2 cellular contexts compared by ENCODE assay signal in the genomic region with DNA sequence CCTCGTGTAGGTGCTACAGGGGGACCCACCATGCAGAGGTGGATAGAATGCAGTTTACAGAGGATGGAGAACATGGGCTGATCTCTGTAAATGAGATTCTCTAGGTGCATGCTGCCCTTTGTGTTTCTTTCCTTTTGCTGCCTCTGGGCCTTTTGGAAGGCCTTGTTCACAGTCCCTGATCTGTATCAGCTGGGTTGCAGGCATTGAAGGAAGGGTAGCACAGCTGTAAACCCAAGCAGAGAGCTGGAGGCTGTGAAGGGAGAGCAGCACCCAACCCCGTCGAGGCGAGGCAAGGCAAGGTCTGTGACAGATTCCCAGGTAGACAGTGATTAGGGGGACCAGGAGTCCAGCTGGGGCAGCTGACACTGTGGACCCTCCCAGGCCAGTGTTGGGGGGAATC.
TF ChIP-seq lines count a peak whose summit lies in the region.

No MANE protein-coding gene starts in this region.

TF ChIP-seq in GM23338, 12 proteins besides CTCF, POLR2A, EP300 and RAD21 (continues in another document):
- TF ChIP-seq POLR2AphosphoS5 (IDR thresholded peaks at IDR 0.05; ENCODE audit: low read depth): no peak
- TF ChIP-seq ZNF114 (CRISPR knock-in tag; IDR thresholded peaks at IDR 0.05): no peak
- TF ChIP-seq EZH2phosphoT487 (IDR thresholded peaks at IDR 0.05; ENCODE audit: unreplicated experiment): no peak
- no peak for TF ChIP-seq ZNF331 (CRISPR knock-in tag; IDR thresholded peaks at IDR 0.05; ENCODE audit: low read depth)
- no peak for TF ChIP-seq EZH2 (IDR thresholded peaks at IDR 0.05; ENCODE audit: low read depth, unreplicated experiment)
- TF ChIP-seq ZNF462 (CRISPR knock-in tag; IDR thresholded peaks at IDR 0.05): no peak
- no peak for TF ChIP-seq ETS1 (IDR thresholded peaks at IDR 0.05)
- TF ChIP-seq NANOG (IDR thresholded peaks at IDR 0.05; ENCODE audit: borderline replicate concordance): no peak
- no peak for TF ChIP-seq REST (IDR thresholded peaks at IDR 0.05; ENCODE audit: unreplicated experiment)
- TF ChIP-seq CREB1 (CRISPR knock-in tag; IDR thresholded peaks at IDR 0.05; ENCODE audit: low read depth): no peak

TF ChIP-seq in K562, 482 proteins besides CTCF, POLR2A, EP300 and RAD21:
- TF ChIP-seq SP1 (CRISPR knock-in tag; IDR thresholded peaks at IDR 0.05) (no peak), TSC22D4 (tag; IDR thresholded peaks at IDR 0.05) (no peak), STAG1 (CRISPR knock-in tag; IDR thresholded peaks at IDR 0.05; ENCODE audit: borderline replicate concordance) (no peak), BHLHE40 (IDR thresholded peaks at IDR 0.05; ENCODE audit: low read length) (no peak)
- TF ChIP-seq, protein P1, sequence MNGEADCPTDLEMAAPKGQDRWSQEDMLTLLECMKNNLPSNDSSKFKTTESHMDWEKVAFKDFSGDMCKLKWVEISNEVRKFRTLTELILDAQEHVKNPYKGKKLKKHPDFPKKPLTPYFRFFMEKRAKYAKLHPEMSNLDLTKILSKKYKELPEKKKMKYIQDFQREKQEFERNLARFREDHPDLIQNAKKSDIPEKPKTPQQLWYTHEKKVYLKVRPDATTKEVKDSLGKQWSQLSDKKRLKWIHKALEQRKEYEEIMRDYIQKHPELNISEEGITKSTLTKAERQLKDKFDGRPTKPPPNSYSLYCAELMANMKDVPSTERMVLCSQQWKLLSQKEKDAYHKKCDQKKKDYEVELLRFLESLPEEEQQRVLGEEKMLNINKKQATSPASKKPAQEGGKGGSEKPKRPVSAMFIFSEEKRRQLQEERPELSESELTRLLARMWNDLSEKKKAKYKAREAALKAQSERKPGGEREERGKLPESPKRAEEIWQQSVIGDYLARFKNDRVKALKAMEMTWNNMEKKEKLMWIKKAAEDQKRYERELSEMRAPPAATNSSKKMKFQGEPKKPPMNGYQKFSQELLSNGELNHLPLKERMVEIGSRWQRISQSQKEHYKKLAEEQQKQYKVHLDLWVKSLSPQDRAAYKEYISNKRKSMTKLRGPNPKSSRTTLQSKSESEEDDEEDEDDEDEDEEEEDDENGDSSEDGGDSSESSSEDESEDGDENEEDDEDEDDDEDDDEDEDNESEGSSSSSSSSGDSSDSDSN (IDR thresholded peaks at IDR 0.05; ENCODE audit: borderline replicate concordance in 1 of 2, low read depth in 2 of 2, low read length in 2 of 2): no peak
